In the genomic region with DNA sequence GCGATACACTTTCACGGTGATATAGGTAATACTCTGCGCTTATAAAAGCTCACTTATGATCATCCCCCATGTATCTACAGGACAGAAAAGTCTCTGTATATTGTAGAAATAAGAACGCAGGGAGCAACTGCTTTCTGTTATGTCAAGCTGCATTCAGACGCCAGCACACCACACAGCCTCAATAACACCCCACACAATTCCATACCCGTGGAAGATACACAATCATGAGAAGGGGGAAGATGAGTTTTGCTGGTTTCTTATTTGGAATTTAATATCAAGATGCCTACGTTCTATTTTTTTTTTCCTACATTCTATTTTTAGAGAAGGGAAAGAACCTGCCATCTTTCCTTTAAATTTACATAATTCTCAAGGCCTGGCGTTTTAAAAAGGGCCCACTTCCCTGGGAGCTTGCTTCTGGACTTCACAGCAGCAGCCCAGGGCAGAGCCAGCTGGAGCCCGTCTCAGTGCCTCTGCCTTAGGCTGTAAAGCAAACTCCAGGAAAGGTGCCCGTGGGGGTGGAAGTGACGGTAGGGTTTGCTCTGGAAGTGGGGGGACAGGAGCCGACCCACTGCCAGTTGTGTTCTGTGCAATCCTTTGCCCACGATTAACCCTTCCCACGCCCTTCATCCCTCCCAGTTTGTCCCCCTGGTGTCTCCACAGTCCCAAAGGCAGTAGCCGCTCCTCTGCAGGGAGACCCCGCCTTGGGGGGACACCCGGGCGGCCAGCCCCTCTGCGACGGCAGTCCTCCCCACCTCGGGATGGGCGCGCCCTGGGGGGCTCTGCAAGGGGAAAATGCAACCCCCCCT, we compare ENCODE assay signal across 11 cellular contexts. TPM values are rescaled to one million over a fixed set of nuclear protein-coding genes. Genes with fewer than 3 reads are reported as not detected.
DNase-seq lines count a peak whose midpoint lies in the region; ATAC-seq and TF ChIP-seq lines count a peak whose summit lies in the region.
"Had no signal": no experiment of that assay in that cellular context is flagged by ENCODE, and none has a peak within 500 bp of the region (broad histone marks: within the 10 kb centered on the region; RNA-seq: fewer than 3 reads in every experiment).

No MANE protein-coding gene starts in this region.

- no peak for TF ChIP-seq POLR2A in suprapubic skin (IDR thresholded peaks at IDR 0.05)
- TF ChIP-seq POLR2A in erythroblast (IDR thresholded peaks at IDR 0.05; ENCODE audit: low read length) = no peak

- peak overlapping the region; percentile 61 for H3K4me3 ChIP-seq in HUES6 (ENCODE audit: low read depth, low read length)
- peak overlapping the region; percentile 20 for H3K4me3 ChIP-seq in ectodermal cell (ENCODE audit: insufficient read depth, low read depth, low read length)
- H3K4me3 ChIP-seq in lower lobe of right lung = peak overlapping the region; percentile 54
- H3K4me3 ChIP-seq in suprapubic skin = peak overlapping the region; percentile 53
- H3K4me3 ChIP-seq: K562 had no signal

- TF ChIP-seq CTCF in lower lobe of right lung (IDR thresholded peaks at IDR 0.05) = no peak
- TF ChIP-seq CTCF in suprapubic skin (IDR thresholded peaks at IDR 0.05) = no peak

- no peak overlapping the region for H3K27ac ChIP-seq in HUES6 (ENCODE audit: low read depth, low read length)
- no peak overlapping the region for H3K27ac ChIP-seq in ectodermal cell (ENCODE audit: insufficient read depth, low read depth, low read length, poor library complexity, severe bottlenecking)
- peak overlapping the region; percentile 31 for H3K27ac ChIP-seq in lower lobe of right lung
- peak overlapping the region; percentile 68 for H3K27ac ChIP-seq in suprapubic skin

- peaks cover 78% of the 10 kb centered on the region for H3K27me3 ChIP-seq in HUES6 (ENCODE audit: control insufficient read depth, insufficient read depth, low read length)
- peaks cover 67% of the 10 kb centered on the region for H3K27me3 ChIP-seq in ectodermal cell (ENCODE audit: control insufficient read depth, insufficient read depth, low read length, poor library complexity, severe bottlenecking)
- no peaks in the 10 kb centered on the region for H3K27me3 ChIP-seq in lower lobe of right lung (ENCODE audit: low read depth)
- no peaks in the 10 kb centered on the region for H3K27me3 ChIP-seq in suprapubic skin

- DNase-seq in lower lobe of right lung = no peak
- DNase-seq in suprapubic skin (ENCODE audit: low spot score in 2 of 2) = no peak
- DNase-seq in erythroblast (lab: John Stamatoyannopoulos, UW) = no peak
- no peak for DNase-seq in activated naive CD4-positive, alpha-beta T cell treated with anti-CD3 and anti-CD28 coated beads, Interleukin-2, amount 50 U/mL, for 16 hours
- no peak for DNase-seq in SIG-M5 treated with dmso at 0.1 percent for 504 hours (lab: John Stamatoyannopoulos, UW; ENCODE audit: unreplicated experiment)
- DNase-seq: activated CD8-positive, alpha-beta T cell treated with anti-CD3 and anti-CD28 coated beads, Interleukin-2, amount 10 ng/mL, durations not matched to agents 7 days and 5 days had no signal

- H3K36me3 ChIP-seq in HUES6 (ENCODE audit: control insufficient read depth, insufficient read depth, low read length) = no peaks in the 10 kb centered on the region
- H3K36me3 ChIP-seq in ectodermal cell (ENCODE audit: control insufficient read depth, insufficient read depth, low read length) = no peaks in the 10 kb centered on the region
- peaks cover 27% of the 10 kb centered on the region for H3K36me3 ChIP-seq in lower lobe of right lung
- peaks cover 6% of the 10 kb centered on the region for H3K36me3 ChIP-seq in suprapubic skin

- H3K9ac ChIP-seq in HUES6 (ENCODE audit: low read length) = no peak overlapping the region

- WGBS in ectodermal cell, 2 experiments = 19% methylated on average over 20 to 21 of the region's 23 CpGs
- WGBS in suprapubic skin = 40% methylated on average over 17 of the region's 23 CpGs

- ATAC-seq in lower lobe of right lung (no peak), HG03469 (IDR thresholded peaks at IDR 0.05; ENCODE audit: unreplicated experiment) (no peak)
- ATAC-seq: activated CD8-positive, alpha-beta T cell treated with anti-CD3 and anti-CD28 coated beads, Interleukin-2, amount 10 ng/mL, durations not matched to agents 7 days and 5 days; HCT116; K562 had no signal

- intact Hi-C loops in lower lobe of right lung (cut with DNase I) = no loop called here

- TF ChIP-seq EP300 in suprapubic skin (IDR thresholded peaks at IDR 0.05) = no peak

- peaks cover 34% of the 10 kb centered on the region for H3K4me1 ChIP-seq in HUES6 (ENCODE audit: control insufficient read depth, insufficient read depth, low read length)
- H3K4me1 ChIP-seq in ectodermal cell (ENCODE audit: control insufficient read depth, insufficient read depth, low read length) = peaks cover 24% of the 10 kb centered on the region
- peaks cover 36% of the 10 kb centered on the region for H3K4me1 ChIP-seq in lower lobe of right lung
- peaks cover 80% of the 10 kb centered on the region for H3K4me1 ChIP-seq in suprapubic skin

- H3K9me3 ChIP-seq in HUES6 (ENCODE audit: control insufficient read depth, insufficient read depth, low read depth, low read length) (no peaks in the 10 kb centered on the region), ectodermal cell (ENCODE audit: control insufficient read depth, low read length) (no peaks in the 10 kb centered on the region), lower lobe of right lung (no peaks in the 10 kb centered on the region), suprapubic skin (no peaks in the 10 kb centered on the region)

RNA-seq across cellular contexts. Expression of gene PTGR3, which starts 5.3 kb away (rescaled TPM):
- 12.1 TPM for polyA plus RNA-seq in ectodermal cell (2013, experiment 1 of 4)
- polyA plus RNA-seq in ectodermal cell (2013, experiment 2 of 4) = 14.7 TPM
- polyA plus RNA-seq in ectodermal cell (2013, experiment 3 of 4) = 14.1 TPM
- 14.9 TPM for polyA plus RNA-seq in ectodermal cell (2013, experiment 4 of 4)
- total RNA-seq in lower lobe of right lung (37.3 TPM), suprapubic skin (10 to 100 TPM; 14.0 to 20.4 (median 15.5) TPM)

RNA-seq across cellular contexts. Expression of gene TSHZ1, which starts 6.9 kb away (rescaled TPM):
- 3.2 TPM for polyA plus RNA-seq in ectodermal cell (2013, experiment 1 of 4)
- 1.7 TPM for polyA plus RNA-seq in ectodermal cell (2013, experiment 2 of 4)
- 5.3 TPM for polyA plus RNA-seq in ectodermal cell (2013, experiment 3 of 4)
- 5.0 TPM for polyA plus RNA-seq in ectodermal cell (2013, experiment 4 of 4)
- total RNA-seq in lower lobe of right lung (17.0 TPM), suprapubic skin (10 to 100 TPM; 15.2 to 24.5 (median 20.3) TPM)

Comparison
In these comparisons a context has a peak if more than half of its experiments do, and no peak if none do; other contexts are left out.
1. H3K27ac ChIP-seq: peak in lower lobe of right lung (single experiment) and suprapubic skin (single experiment); none in HUES6 (single experiment) and ectodermal cell (single experiment).
2. Peak in every context shown above with its lines, with median percentiles within 50 percentile points of each other: H3K4me3 ChIP-seq.